Comparison of ENCODE assay signal across 9 cellular contexts in genomic region chr19:14114854-14115253, GRCh38. TPM values are rescaled to one million over a fixed set of nuclear protein-coding genes. Genes with fewer than 3 reads are reported as not detected.
DNase-seq lines count a peak whose midpoint lies in the region; TF ChIP-seq lines count a peak whose summit lies in the region.
"Had no signal": no experiment of that assay in that cellular context is flagged by ENCODE, and none has a peak within 500 bp of the region (broad histone marks: within the 10 kb centered on the region; RNA-seq: fewer than 3 reads in every experiment).

No MANE protein-coding gene starts in this region.

- no peaks in the 10 kb centered on the region for H3K27me3 ChIP-seq in tibial nerve
- H3K27me3 ChIP-seq: suprapubic skin had no signal

- H3K9me3 Mint-ChIP-seq in T-helper 2 cell treated with Interferon-gamma antibody and Interleukin-4, amounts not matched to agents 5 μg/mL and 100 μg/mL, for 36 hours: no peaks in the 10 kb centered on the region
- H3K9me3 Mint-ChIP-seq in mesothelial cell of epicardium: no peaks in the 10 kb centered on the region

- H3K4me3 Mint-ChIP-seq in T-helper 2 cell treated with Interferon-gamma antibody and Interleukin-4, amounts not matched to agents 5 μg/mL and 100 μg/mL, for 36 hours: no peak overlapping the region
- H3K4me3 Mint-ChIP-seq in mesothelial cell of epicardium: no peak overlapping the region

- TF ChIP-seq POLR2A in tibial nerve (IDR thresholded peaks at IDR 0.05): no peak

- H3K27ac ChIP-seq in tibial nerve: peak overlapping the region; percentile 10 to 99 (median 76)

- H3K27ac Mint-ChIP-seq in T-helper 2 cell treated with Interferon-gamma antibody and Interleukin-4, amounts not matched to agents 5 μg/mL and 100 μg/mL, for 36 hours: peak overlapping the region; percentile 26
- no peak overlapping the region for H3K27ac Mint-ChIP-seq in mesothelial cell of epicardium

- TF ChIP-seq CTCF in cardiac fibroblast (IDR thresholded peaks at IDR 0.05; ENCODE audit: low read depth, low read length): peak; percentile 70
- peak; percentile 27 for TF ChIP-seq CTCF in mesothelial cell of epicardium (IDR thresholded peaks at IDR 0.05; ENCODE audit: unreplicated experiment)
- TF ChIP-seq CTCF in tibial nerve (IDR thresholded peaks at IDR 0.05): peak in 4 of 5 experiments; percentile 32 to 44 (median 42)

- no peaks in the 10 kb centered on the region for H3K9me3 ChIP-seq in tibial nerve
- H3K9me3 ChIP-seq: suprapubic skin had no signal

- H3K27me3 Mint-ChIP-seq in T-helper 2 cell treated with Interferon-gamma antibody and Interleukin-4, amounts not matched to agents 5 μg/mL and 100 μg/mL, for 36 hours (ENCODE audit: low read depth): no peaks in the 10 kb centered on the region
- no peaks in the 10 kb centered on the region for H3K27me3 Mint-ChIP-seq in mesothelial cell of epicardium (ENCODE audit: low read depth)

- H3K4me3 ChIP-seq in cardiac fibroblast (replicated peaks in 1 of 2; ENCODE audit: low read depth in 2 of 2, low read length in 2 of 2): no peak overlapping the region
- no peak overlapping the region for H3K4me3 ChIP-seq in tibial nerve
- H3K4me3 ChIP-seq: suprapubic skin had no signal

- H3K4me1 ChIP-seq in tibial nerve: peaks cover 0 to 83% (median 52%) of the 10 kb centered on the region in 4 donors

- peak; percentile 27 to 38 for DNase-seq in activated CD4-positive, alpha-beta T cell treated with anti-CD3 and anti-CD28 coated beads for 24 hours (ENCODE audit: low read depth in 2 of 2)
- DNase-seq in activated CD4-positive, alpha-beta T cell treated with anti-CD3 and anti-CD28 coated beads for 1 hour: no peak
- peak; percentile 38 for DNase-seq in T-helper 2 cell treated with Interferon-gamma antibody and Interleukin-4, amounts not matched to agents 5 μg/mL and 100 μg/mL, for 36 hours (ENCODE audit: low spot score)
- peak; percentile 40 to 51 for DNase-seq in cardiac fibroblast (ENCODE audit: low read depth in 2 of 2)
- DNase-seq in mesothelial cell of epicardium (ENCODE audit: low spot score in 2 of 2, unreplicated experiment in 2 of 2): no peak
- no peak for DNase-seq in tibial nerve (ENCODE audit: low spot score in 2 of 2)
- DNase-seq in NCI-H510A (lab: John Stamatoyannopoulos, UW): no peak
- DNase-seq in H4 (ENCODE audit: low spot score): no peak

- H3K4me1 Mint-ChIP-seq in T-helper 2 cell treated with Interferon-gamma antibody and Interleukin-4, amounts not matched to agents 5 μg/mL and 100 μg/mL, for 36 hours (ENCODE audit: low read depth): peaks cover 36% of the 10 kb centered on the region
- H3K4me1 Mint-ChIP-seq in mesothelial cell of epicardium: peaks cover 35% of the 10 kb centered on the region

- 39 to 47% methylated on average over 9 of the region's 9 CpGs for WGBS in tibial nerve, 2 donors

- no peaks in the 10 kb centered on the region for H3K36me3 ChIP-seq in tibial nerve
- H3K36me3 ChIP-seq: suprapubic skin had no signal

- peaks cover 6% of the 10 kb centered on the region for H3K36me3 Mint-ChIP-seq in T-helper 2 cell treated with Interferon-gamma antibody and Interleukin-4, amounts not matched to agents 5 μg/mL and 100 μg/mL, for 36 hours (ENCODE audit: low read depth)
- H3K36me3 Mint-ChIP-seq in mesothelial cell of epicardium: no peaks in the 10 kb centered on the region

- peak in 1 of 2 donors; percentile 56 for TF ChIP-seq EP300 in tibial nerve (IDR thresholded peaks at IDR 0.05)

RNA-seq across cellular contexts. Expression of gene PRKACA, which starts 2.7 kb away (rescaled TPM):
- 80.9 to 87.7 TPM (median 82.9 TPM) in 3 replicates for total RNA-seq in mesothelial cell of epicardium
- 10 to 100 TPM; 26.9 to 59.4 (median 41.3) TPM for total RNA-seq in tibial nerve
- total RNA-seq in H4 (2014; rRNA removed; shearing (Covaris generic)): 36.9 and 48.1 TPM in 2 replicates

RNA-seq across cellular contexts. Expression of gene ASF1B, which starts 21.5 kb away (rescaled TPM):
- 6.3 to 8.9 TPM (median 8.4 TPM) in 3 replicates for total RNA-seq in mesothelial cell of epicardium
- 1 to 10 TPM in 1 of 4 donors, under 1 TPM in 1, not detected in 2; 0.90 to 2.3 TPM for total RNA-seq in tibial nerve
- 77.7 and 77.8 TPM in 2 replicates for total RNA-seq in H4 (2014; rRNA removed; shearing (Covaris generic))

RNA-seq across cellular contexts. Expression of gene SAMD1, which starts 24.3 kb away (rescaled TPM):
- 67.8 to 74.2 TPM (median 74.0 TPM) in 3 replicates for total RNA-seq in mesothelial cell of epicardium
- 10 to 100 TPM in 3 of 4 donors, 1 to 10 TPM in 1; 5.9 to 31.4 (median 19.0) TPM for total RNA-seq in tibial nerve
- total RNA-seq in H4 (2014; rRNA removed; shearing (Covaris generic)): 20.0 and 21.8 TPM in 2 replicates

RNA-seq across cellular contexts. Expression of gene C19orf67, which starts 29.3 kb away (rescaled TPM):
- total RNA-seq in mesothelial cell of epicardium (0.45 to 0.90 TPM (median 0.58 TPM) in 3 replicates), tibial nerve (not detected)
- not detected in 2 replicates for total RNA-seq in H4 (2014; rRNA removed; shearing (Covaris generic))
- total RNA-seq: suprapubic skin had no signal

RNA-seq across cellular contexts. Expression of gene MISP3, which starts 42.3 kb away (rescaled TPM):
- total RNA-seq in mesothelial cell of epicardium: 0.81 to 1.3 TPM (median 0.98 TPM) in 3 replicates
- 1 to 10 TPM; 1.8 to 7.8 (median 7.2) TPM for total RNA-seq in tibial nerve
- total RNA-seq in H4 (2014; rRNA removed; shearing (Covaris generic)): 0.35 and 3.3 TPM in 2 replicates

Comparison
In these comparisons a context has a peak if more than half of its experiments do, and no peak if none do; other contexts are left out.
1. DNase-seq: peak in activated CD4-positive, alpha-beta T cell treated with anti-CD3 and anti-CD28 coated beads for 24 hours (2 of 2), T-helper 2 cell treated with Interferon-gamma antibody and Interleukin-4, amounts not matched to agents 5 μg/mL and 100 μg/mL, for 36 hours (single experiment) and cardiac fibroblast (2 of 2); none in activated CD4-positive, alpha-beta T cell treated with anti-CD3 and anti-CD28 coated beads for 1 hour (single experiment), mesothelial cell of epicardium (0 of 2), tibial nerve (0 of 2), NCI-H510A (single experiment) and H4 (single experiment).
2. Peak in every context shown above with its lines, with median percentiles within 50 percentile points of each other: CTCF ChIP-seq.